Comparison of ENCODE assay signal across 8 cellular contexts in the genomic region with DNA sequence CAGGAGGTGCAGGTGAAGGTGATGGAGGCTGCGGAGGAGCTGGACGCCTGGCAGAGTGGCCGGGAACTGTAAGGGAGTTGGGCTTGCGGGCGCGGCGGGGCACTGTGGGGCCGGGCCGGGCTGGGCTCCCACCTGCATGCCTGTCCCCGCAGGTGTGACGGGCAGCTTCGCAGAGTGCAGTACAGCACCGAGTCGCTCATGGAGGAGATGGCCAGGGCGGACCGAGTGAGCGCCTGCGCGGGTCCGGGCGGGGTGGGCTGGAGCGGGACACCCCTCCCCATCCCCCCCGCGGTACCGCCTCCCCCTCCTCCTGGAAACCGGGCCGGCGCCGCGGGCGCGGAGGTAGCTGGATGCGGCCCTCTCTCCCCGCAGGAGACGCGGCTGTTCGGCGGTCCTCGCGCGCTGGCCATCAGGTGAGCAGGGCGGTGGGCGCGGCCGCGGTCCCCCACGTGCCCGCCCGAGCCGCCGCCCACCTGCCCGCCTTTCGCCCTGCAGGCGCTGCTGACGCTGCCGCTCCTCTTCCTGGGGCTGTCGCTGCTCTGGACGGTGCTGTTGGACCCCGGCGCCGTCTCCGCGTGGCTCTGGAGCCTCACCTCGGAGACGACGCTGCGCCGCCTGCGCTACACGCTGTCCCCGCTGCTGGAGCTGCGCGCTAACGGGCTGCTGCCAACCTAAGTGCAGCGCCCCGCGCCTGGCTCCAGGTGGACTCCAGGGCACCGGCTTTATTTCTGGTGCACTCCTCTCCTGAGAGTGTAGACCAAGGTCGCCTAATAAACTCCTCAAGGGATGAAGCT.
A peak's percentile ranks its signal among the peaks of the same experiment; 100 is the strongest.
DNase-seq lines count a peak whose midpoint lies in the region; ATAC-seq and TF ChIP-seq lines count a peak whose summit lies in the region.
"Not testable (repeated sequence)": the region's sequence is repeated elsewhere in the genome, so short reads cannot be mapped to it uniquely, and the experiment has no call there.

No MANE protein-coding gene starts in this region.

- not testable (repeated sequence) for H2BK15ac ChIP-seq in mesenchymal stem cell (ENCODE audit: low read depth, poor library complexity, severe bottlenecking)

- H3K4me3 ChIP-seq in epithelial cell of esophagus (ENCODE audit: low read length) = peak overlapping the region; percentile 25
- H3K4me3 ChIP-seq in mesenchymal stem cell (ENCODE audit: insufficient read depth in 1 of 2, low read depth in 1 of 2, low read length in 2 of 2) = peak overlapping the region in 1 of 2 experiments; percentile 47
- peak overlapping the region; percentile 63 for H3K4me3 ChIP-seq in smooth muscle cell

- not testable (repeated sequence) for DNase-seq in CD14-positive monocyte (ENCODE audit: low spot score); T-helper 2 cell treated with Interferon-gamma antibody and Interleukin-4, amounts not matched to agents 5 μg/mL and 100 μg/mL, for 36 hours (ENCODE audit: low spot score); activated naive CD4-positive, alpha-beta T cell treated with anti-CD3 and anti-CD28 coated beads for 36 hours; mesenchymal stem cell; smooth muscle cell (lab: John Stamatoyannopoulos, UW; ENCODE audit: unreplicated experiment)
- peak; percentile 20 for DNase-seq in NCI-H1092 treated with DMSO at 0.1 percent for 48 hours (lab: John Stamatoyannopoulos, UW)
- DNase-seq in epithelial cell of esophagus (ENCODE audit: low read depth) = peak; percentile 16

- not testable (repeated sequence) for H4K20me1 ChIP-seq in smooth muscle cell (ENCODE audit: low read depth)

- peaks cover 20 to 27% of the 10 kb centered on the region in 2 donors for H3K36me3 Mint-ChIP-seq in CD14-positive monocyte
- peaks cover 11% of the 10 kb centered on the region for H3K36me3 Mint-ChIP-seq in T-helper 2 cell treated with Interferon-gamma antibody and Interleukin-4, amounts not matched to agents 5 μg/mL and 100 μg/mL, for 36 hours (ENCODE audit: low read depth)
- H3K36me3 Mint-ChIP-seq in activated naive CD4-positive, alpha-beta T cell treated with anti-CD3 and anti-CD28 coated beads for 36 hours (ENCODE audit: low read depth) = not testable (repeated sequence)

- not testable (repeated sequence) for H3K9ac ChIP-seq in mesenchymal stem cell (ENCODE audit: low read length); smooth muscle cell (ENCODE audit: low read depth)

- not testable (repeated sequence) for H2AK5ac ChIP-seq in mesenchymal stem cell (ENCODE audit: low read length, severe bottlenecking)

- peak overlapping the region in 1 of 7 donors; percentile 25 for H3K27ac Mint-ChIP-seq in CD14-positive monocyte
- not testable (repeated sequence) for H3K27ac Mint-ChIP-seq in T-helper 2 cell treated with Interferon-gamma antibody and Interleukin-4, amounts not matched to agents 5 μg/mL and 100 μg/mL, for 36 hours; activated naive CD4-positive, alpha-beta T cell treated with anti-CD3 and anti-CD28 coated beads for 36 hours

- H3K23ac ChIP-seq in mesenchymal stem cell (ENCODE audit: low read length in 2 of 2) = not testable (repeated sequence)

- peak; percentile 7 for ATAC-seq in GM21717 (IDR thresholded peaks at IDR 0.05; ENCODE audit: unreplicated experiment)

- H3K4me3 Mint-ChIP-seq in CD14-positive monocyte = peak overlapping the region; percentile 58 to 74
- H3K4me3 Mint-ChIP-seq in T-helper 2 cell treated with Interferon-gamma antibody and Interleukin-4, amounts not matched to agents 5 μg/mL and 100 μg/mL, for 36 hours = peak overlapping the region; percentile 28
- H3K4me3 Mint-ChIP-seq in activated naive CD4-positive, alpha-beta T cell treated with anti-CD3 and anti-CD28 coated beads for 36 hours = peak overlapping the region; percentile 39

- H4K91ac ChIP-seq in mesenchymal stem cell (ENCODE audit: low read length) = not testable (repeated sequence)

- peaks cover 17 to 24% (median 18%) of the 10 kb centered on the region in 3 donors for H3K27me3 Mint-ChIP-seq in CD14-positive monocyte (ENCODE audit: low read depth in 3 of 3)
- peaks cover 11% of the 10 kb centered on the region for H3K27me3 Mint-ChIP-seq in T-helper 2 cell treated with Interferon-gamma antibody and Interleukin-4, amounts not matched to agents 5 μg/mL and 100 μg/mL, for 36 hours (ENCODE audit: low read depth)
- H3K27me3 Mint-ChIP-seq in activated naive CD4-positive, alpha-beta T cell treated with anti-CD3 and anti-CD28 coated beads for 36 hours (ENCODE audit: low read depth) = not testable (repeated sequence)

- H4K8ac ChIP-seq in mesenchymal stem cell (ENCODE audit: low read length) = not testable (repeated sequence)

- H3K18ac ChIP-seq in mesenchymal stem cell (ENCODE audit: low read depth in 1 of 2, low read length in 2 of 2) = not testable (repeated sequence)

- not testable (repeated sequence) for H3K27me3 ChIP-seq in mesenchymal stem cell (ENCODE audit: control insufficient read depth in 1 of 2, insufficient read depth in 1 of 2, low read length in 2 of 2)
- H3K27me3 ChIP-seq in smooth muscle cell (ENCODE audit: low read depth) = peaks cover 22% of the 10 kb centered on the region

- H3K4me1 Mint-ChIP-seq in CD14-positive monocyte = peaks cover 11% of the 10 kb centered on the region
- not testable (repeated sequence) for H3K4me1 Mint-ChIP-seq in T-helper 2 cell treated with Interferon-gamma antibody and Interleukin-4, amounts not matched to agents 5 μg/mL and 100 μg/mL, for 36 hours (ENCODE audit: low read depth)
- peaks cover 13% of the 10 kb centered on the region for H3K4me1 Mint-ChIP-seq in activated naive CD4-positive, alpha-beta T cell treated with anti-CD3 and anti-CD28 coated beads for 36 hours (ENCODE audit: low read depth)

- H3K27ac ChIP-seq in mesenchymal stem cell (ENCODE audit: low read length, poor library complexity, severe bottlenecking); smooth muscle cell (ENCODE audit: low read depth): not testable (repeated sequence)

- not testable (repeated sequence) for H3F3A ChIP-seq in smooth muscle cell (ENCODE audit: low read depth)

- H3K4ac ChIP-seq in mesenchymal stem cell (ENCODE audit: low read depth in 1 of 2, low read length in 2 of 2) = not testable (repeated sequence)

- H3K36me3 ChIP-seq in mesenchymal stem cell (ENCODE audit: control insufficient read depth in 1 of 2, insufficient read depth in 2 of 2, low read depth in 1 of 2, low read length in 2 of 2); smooth muscle cell (ENCODE audit: low read depth): not testable (repeated sequence)

- H2BK12ac ChIP-seq in mesenchymal stem cell (ENCODE audit: low read length in 2 of 2) = not testable (repeated sequence)

- TF ChIP-seq CTCF in CD14-positive monocyte (IDR thresholded peaks at IDR 0.05); epithelial cell of esophagus (IDR thresholded peaks at IDR 0.05; ENCODE audit: insufficient read depth, low read depth, low read length, missing control alignments); smooth muscle cell (IDR thresholded peaks at IDR 0.05; ENCODE audit: borderline replicate concordance, insufficient read depth, poor library complexity, severe bottlenecking): not testable (repeated sequence)

- not testable (repeated sequence) for H3K9me3 ChIP-seq in mesenchymal stem cell (ENCODE audit: control insufficient read depth, low read length); smooth muscle cell (replicated peaks; ENCODE audit: low read depth)

- not testable (repeated sequence) for H2AFZ ChIP-seq in mesenchymal stem cell (ENCODE audit: low read depth, low read length); smooth muscle cell (ENCODE audit: low read depth)

- H3K4me2 ChIP-seq in mesenchymal stem cell (ENCODE audit: low read length, poor library complexity, severe bottlenecking) (peak overlapping the region; percentile 68), smooth muscle cell (peak overlapping the region; percentile 78)

- H2BK5ac ChIP-seq in mesenchymal stem cell (ENCODE audit: low read depth, low read length, poor library complexity, severe bottlenecking) = not testable (repeated sequence)

- WGBS in mesenchymal stem cell = 3% methylated on average over 22 of the region's 79 CpGs
- 5% methylated on average over 16 of the region's 79 CpGs for WGBS in smooth muscle cell (ENCODE audit: low lambda C conversion rate)

- H2BK120ac ChIP-seq in mesenchymal stem cell (ENCODE audit: low read depth, low read length) = not testable (repeated sequence)

- not testable (repeated sequence) for H3K9me3 Mint-ChIP-seq in CD14-positive monocyte; T-helper 2 cell treated with Interferon-gamma antibody and Interleukin-4, amounts not matched to agents 5 μg/mL and 100 μg/mL, for 36 hours; activated naive CD4-positive, alpha-beta T cell treated with anti-CD3 and anti-CD28 coated beads for 36 hours

- not testable (repeated sequence) for H3K79me1 ChIP-seq in mesenchymal stem cell (replicated peaks; ENCODE audit: low read length, poor library complexity, severe bottlenecking)

- not testable (repeated sequence) for H3K14ac ChIP-seq in mesenchymal stem cell (ENCODE audit: low read length in 2 of 2)

- CTCF ChIA-PET in activated naive CD4-positive, alpha-beta T cell treated with anti-CD3 and anti-CD28 coated beads for 36 hours (lab: Charles Lee) = interaction anchor here (0.7 to 0.8 kb wide), 4 partner anchors 37 to 1348 kb away, joined by 3 to 5 read pairs (median 3); no protein-coding TSS in a partner anchor

- H3K79me2 ChIP-seq in smooth muscle cell (ENCODE audit: low read depth) = not testable (repeated sequence)

- intact Hi-C loops in CD14-positive monocyte (cut with micrococcal nuclease) = loop anchor here in 1 of 2 donors (5.0 to 10.0 kb wide), 2 partner anchors 277 to 1409 kb away; partner anchors contain the start of gene CLTCL1
- intact Hi-C loops in activated naive CD4-positive, alpha-beta T cell treated with anti-CD3 and anti-CD28 coated beads for 36 hours (cut with micrococcal nuclease) = loop anchor here (1.0 to 5.0 kb wide), 9 partner anchors 79 to 382 kb away; partner anchors contain the start of genes CRKL, DGCR6L and PI4KA

- not testable (repeated sequence) for H3K4me1 ChIP-seq in mesenchymal stem cell (ENCODE audit: control insufficient read depth, insufficient read depth, low read depth, low read length); smooth muscle cell (ENCODE audit: low read depth)
